In the genomic region with DNA sequence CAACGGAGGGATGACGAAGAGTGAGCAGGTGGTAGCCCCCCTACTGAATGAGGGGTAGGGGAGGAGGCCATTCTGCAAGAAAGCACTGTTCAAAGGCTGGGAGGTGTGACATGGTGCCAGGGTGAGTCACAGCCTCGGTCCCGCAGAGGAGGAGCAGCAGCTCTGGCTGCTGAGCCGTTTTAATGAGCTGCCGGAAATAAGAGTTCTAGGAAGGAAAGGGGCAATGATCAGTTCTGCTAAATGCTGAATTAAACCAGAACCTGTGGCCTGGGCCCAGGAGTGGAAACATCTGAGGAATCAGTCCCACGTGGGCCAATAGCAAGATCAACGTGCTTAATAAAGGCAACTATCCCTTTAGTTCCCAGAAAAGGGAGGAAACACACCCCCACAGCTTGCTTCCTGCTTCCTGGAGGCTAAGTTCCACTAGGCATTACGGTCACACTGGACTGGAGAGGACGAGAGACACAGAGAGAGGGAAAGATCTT, we compare ENCODE assay signal across 1 cellular context.
TF ChIP-seq lines count a peak whose summit lies in the region.

No MANE protein-coding gene starts in this region.

TF ChIP-seq in WTC11, 78 proteins besides CTCF, POLR2A, EP300 and RAD21 (continued from another document):
- TF ChIP-seq, protein P1, sequence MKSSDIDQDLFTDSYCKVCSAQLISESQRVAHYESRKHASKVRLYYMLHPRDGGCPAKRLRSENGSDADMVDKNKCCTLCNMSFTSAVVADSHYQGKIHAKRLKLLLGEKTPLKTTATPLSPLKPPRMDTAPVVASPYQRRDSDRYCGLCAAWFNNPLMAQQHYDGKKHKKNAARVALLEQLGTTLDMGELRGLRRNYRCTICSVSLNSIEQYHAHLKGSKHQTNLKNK (CRISPR knock-in tag; IDR thresholded peaks at IDR 0.05), result no peak
- TF ChIP-seq CREM (CRISPR knock-in tag; IDR thresholded peaks at IDR 0.05) (no peak), SP1 (CRISPR knock-in tag; conservative IDR thresholded peaks at IDR 0.05) (no peak), ETV6 (CRISPR knock-in tag; IDR thresholded peaks at IDR 0.05) (no peak), IRF2 (CRISPR knock-in tag; IDR thresholded peaks at IDR 0.05; ENCODE audit: borderline replicate concordance, low read depth) (no peak), CBFB (CRISPR knock-in tag; IDR thresholded peaks at IDR 0.05; ENCODE audit: low read depth) (no peak)
- TF ChIP-seq, protein P2, sequence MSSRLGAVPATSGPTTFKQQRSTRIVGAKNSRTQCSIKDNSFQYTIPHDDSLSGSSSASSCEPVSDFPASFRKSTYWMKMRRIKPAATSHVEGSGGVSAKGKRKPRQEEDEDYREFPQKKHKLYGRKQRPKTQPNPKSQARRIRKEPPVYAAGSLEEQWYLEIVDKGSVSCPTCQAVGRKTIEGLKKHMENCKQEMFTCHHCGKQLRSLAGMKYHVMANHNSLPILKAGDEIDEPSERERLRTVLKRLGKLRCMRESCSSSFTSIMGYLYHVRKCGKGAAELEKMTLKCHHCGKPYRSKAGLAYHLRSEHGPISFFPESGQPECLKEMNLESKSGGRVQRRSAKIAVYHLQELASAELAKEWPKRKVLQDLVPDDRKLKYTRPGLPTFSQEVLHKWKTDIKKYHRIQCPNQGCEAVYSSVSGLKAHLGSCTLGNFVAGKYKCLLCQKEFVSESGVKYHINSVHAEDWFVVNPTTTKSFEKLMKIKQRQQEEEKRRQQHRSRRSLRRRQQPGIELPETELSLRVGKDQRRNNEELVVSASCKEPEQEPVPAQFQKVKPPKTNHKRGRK (CRISPR knock-in tag; IDR thresholded peaks at IDR 0.05; ENCODE audit: borderline replicate concordance), result no peak
